Comparison of ENCODE assay signal across 7 cellular contexts in the genomic region with DNA sequence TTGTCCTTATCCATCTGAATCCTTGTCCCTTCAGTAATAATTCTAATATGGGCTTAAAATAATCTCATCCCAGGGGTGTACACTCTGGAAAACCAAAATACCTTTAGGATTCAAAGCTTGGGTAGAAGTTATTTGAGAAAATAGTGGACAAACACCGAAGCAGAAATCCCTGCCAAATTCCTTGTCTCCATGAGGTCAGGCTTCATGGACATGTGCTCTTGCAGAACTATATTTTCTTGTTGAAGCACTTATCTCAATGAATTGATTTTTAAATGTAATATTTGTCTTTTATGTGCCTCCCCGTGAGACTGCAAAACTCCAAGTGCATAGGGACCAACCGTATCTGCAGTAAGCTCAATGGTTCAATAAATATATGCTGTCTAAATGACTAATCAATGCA.
"Had no signal": no experiment of that assay in that cellular context is flagged by ENCODE, and none has a peak within 500 bp of the region (broad histone marks: within the 10 kb centered on the region; RNA-seq: fewer than 3 reads in every experiment).

No MANE protein-coding gene starts in this region.

- DNase-seq: IMR-90, KBM-7, KG1 had no signal

- H3K4me2 ChIP-seq: KMS-11 had no signal

- H3K27ac ChIP-seq: HL-60, KMS-11 had no signal

- FAIRE-seq: HTR-8/SVneo, K562 had no signal

- ATAC-seq: K562 had no signal

- H3K9ac ChIP-seq: KMS-11 had no signal

- H3K4me3 ChIP-seq: K562 had no signal
